ENCODE assay signal across 19 cellular contexts in genomic region chr11:109859325-109859724, GRCh38.
DNase-seq lines count a peak whose midpoint lies in the region; ATAC-seq and TF ChIP-seq lines count a peak whose summit lies in the region.
"Had no signal": no experiment of that assay in that cellular context is flagged by ENCODE, and none has a peak within 500 bp of the region (broad histone marks: within the 10 kb centered on the region; RNA-seq: fewer than 3 reads in every experiment).

No MANE protein-coding gene starts in this region.

- DNase-seq in HS-5 (ENCODE audit: low read depth) (peak; percentile 65), brain microvascular endothelial cell (peak; percentile 50), kidney glomerular epithelial cell (lab: John Stamatoyannopoulos, UW) (peak; percentile 40), spleen (no peak), superior temporal gyrus (ENCODE audit: extremely low spot score) (no peak), RPMI8226 (no peak)
- DNase-seq: activated naive CD4-positive, alpha-beta T cell treated with Interleukin-2 at 50 U/mL for 16 hours; AML-193; central memory CD4-positive, alpha-beta T cell; left ventricle myocardium superior; natural killer cell; NCI-H1694 treated with DMSO at 0.1 percent for 48 hours; NCI-H510A; stimulated activated naive B cell treated with anti-CD40 and anti-IgM and Interleukin-4, amounts not matched to agents 10 μg/mL and 1 μg/mL and 100 μg/mL, for 72 hours; SW 1271; WERI-Rb-1 had no signal

- H3K36me3 ChIP-seq in ACC112 (ENCODE audit: insufficient read depth, low read length): no peaks in the 10 kb centered on the region
- no peaks in the 10 kb centered on the region for H3K36me3 ChIP-seq in brain microvascular endothelial cell (replicated peaks)
- no peaks in the 10 kb centered on the region for H3K36me3 ChIP-seq in spleen
- H3K36me3 ChIP-seq: right atrium auricular region, WERI-Rb-1 had no signal

- 65 to 80% (median 72%) methylated on average over 2 of the region's 2 CpGs for WGBS in spleen, 5 donors

- H3K27me3 ChIP-seq in ACC112 (ENCODE audit: insufficient read depth, low read length): no peaks in the 10 kb centered on the region
- no peaks in the 10 kb centered on the region for H3K27me3 ChIP-seq in brain microvascular endothelial cell (replicated peaks)
- no peaks in the 10 kb centered on the region for H3K27me3 ChIP-seq in spleen (replicated peaks in 1 of 7)
- H3K27me3 ChIP-seq: right atrium auricular region had no signal

- H3K27ac ChIP-seq in ACC112 (ENCODE audit: low read depth, low read length) (peak overlapping the region; percentile 17; the same call in 1 of the 2 replicates), brain microvascular endothelial cell (no peak overlapping the region), spleen (peak overlapping the region in 1 of 8 donors; percentile 35)
- H3K27ac ChIP-seq: right atrium auricular region, WERI-Rb-1 had no signal

- no peak for TF ChIP-seq POLR2A in spleen (IDR thresholded peaks at IDR 0.05)

- in situ Hi-C loops in brain microvascular endothelial cell (cut with HindIII; ENCODE audit: low pct_ligation_motif_present, low sequenced_read_pairs): no loop called here

- TF ChIP-seq CTCF in brain microvascular endothelial cell (IDR thresholded peaks at IDR 0.05; ENCODE audit: low read depth, low read length, missing control alignments): no peak
- TF ChIP-seq CTCF in spleen (IDR thresholded peaks at IDR 0.05 in 8 of 11, conservative IDR thresholded peaks at IDR 0.05 in 3 of 11): no peak

- intact Hi-C loops in spleen (cut with DNase I; ENCODE audit: low total_unique reads): no loop called here

- no peaks in the 10 kb centered on the region for H3K79me2 ChIP-seq in ACC112 (ENCODE audit: control insufficient read depth, insufficient read depth, low read length, unreplicated experiment)

- no peak for ATAC-seq in GM21515 (IDR thresholded peaks at IDR 0.05; ENCODE audit: unreplicated experiment)
- ATAC-seq: left ventricle myocardium superior; natural killer cell; stimulated activated naive B cell treated with anti-CD40 and anti-IgM and Interleukin-4, amounts not matched to agents 10 μg/mL and 1 μg/mL and 100 μg/mL, for 72 hours had no signal

- H2AFZ ChIP-seq in ACC112 (ENCODE audit: low read length, unreplicated experiment): no peak overlapping the region

- H3K4me3 ChIP-seq in ACC112 (ENCODE audit: low read depth, low read length) (no peak overlapping the region), brain microvascular endothelial cell (ENCODE audit: low read depth, low read length) (no peak overlapping the region), spleen (no peak overlapping the region)
- H3K4me3 ChIP-seq: right atrium auricular region had no signal

- H3K4me1 ChIP-seq in ACC112 (ENCODE audit: control insufficient read depth, insufficient read depth, low read length, unreplicated experiment) (peaks cover 6% of the 10 kb centered on the region), spleen (no peaks in the 10 kb centered on the region)
- H3K4me1 ChIP-seq: right atrium auricular region had no signal

- H3K9me3 ChIP-seq in spleen: no peaks in the 10 kb centered on the region
- H3K9me3 ChIP-seq: right atrium auricular region had no signal

Comparison
In these comparisons a context has a peak if more than half of its experiments do, and no peak if none do; other contexts are left out.
1. DNase-seq: peak in HS-5 (single experiment), brain microvascular endothelial cell (single experiment) and kidney glomerular epithelial cell (single experiment); none in spleen (single experiment), superior temporal gyrus (single experiment) and RPMI8226 (single experiment).